19 cellular contexts compared by ENCODE assay signal in genomic region chr7:26898917-26899316, GRCh38.
"Had no signal": no experiment of that assay in that cellular context is flagged by ENCODE, and none has a peak within 500 bp of the region (broad histone marks: within the 10 kb centered on the region; RNA-seq: fewer than 3 reads in every experiment).

No MANE protein-coding gene starts in this region.

- H3K4me3 ChIP-seq: dorsolateral prefrontal cortex, right atrium auricular region, spleen had no signal

- H3K27ac Mint-ChIP-seq: activated CD8-positive, alpha-beta memory T cell treated with anti-CD3 and anti-CD28 coated beads, Interleukin-2, amount 10 ng/mL, durations not matched to agents 7 days and 5 days; activated naive CD8-positive, alpha-beta T cell; activated T-cell treated with anti-CD3 and anti-CD28 coated beads, Interleukin-2, amount 50 U/mL, for 24 hours; mesothelial cell of epicardium; naive B cell; stimulated activated memory B cell treated with anti-CD40 and anti-IgM and Interleukin-4, amounts not matched to agents 10 μg/mL and 1 μg/mL and 100 μg/mL, for 72 hours had no signal

- H3K4me1 Mint-ChIP-seq: activated CD8-positive, alpha-beta memory T cell treated with anti-CD3 and anti-CD28 coated beads, Interleukin-2, amount 10 ng/mL, durations not matched to agents 7 days and 5 days; naive B cell; stimulated activated memory B cell treated with anti-CD40 and anti-IgM and Interleukin-4, amounts not matched to agents 10 μg/mL and 1 μg/mL and 100 μg/mL, for 72 hours had no signal

- DNase-seq: activated CD4-positive, alpha-beta T cell treated with anti-CD3 and anti-CD28 coated beads, Interleukin-2, amount 50 U/mL, for 4 hours; activated CD8-positive, alpha-beta memory T cell treated with anti-CD3 and anti-CD28 coated beads, Interleukin-2, amount 10 ng/mL, durations not matched to agents 7 days and 5 days; activated effector memory CD4-positive, alpha-beta T cell treated with anti-CD3 and anti-CD28 coated beads, Interleukin-2, amount 50 U/mL, for 16 hours; activated T-cell treated with anti-CD3 and anti-CD28 coated beads, Interleukin-2, amount 50 U/mL, for 24 hours; anterior cingulate cortex; dorsolateral prefrontal cortex; foreskin keratinocyte; head of caudate nucleus; naive B cell; spleen; stimulated activated CD4-positive, alpha-beta T cell treated with anti-CD3 and anti-CD28 coated beads, Interleukin-1b, Interleukin-23, amount 100 ng/mL, for 48 hours; substantia nigra; trophoblast cell had no signal

- H3K9me3 ChIP-seq: right atrium auricular region, spleen had no signal

- ATAC-seq: activated CD4-positive, CD25-positive, alpha-beta regulatory T cell treated with anti-CD3 and anti-CD28 coated beads, Interleukin-2, amount 50 U/mL, for 24 hours; activated CD8-positive, alpha-beta memory T cell treated with anti-CD3 and anti-CD28 coated beads, Interleukin-2, amount 10 ng/mL, durations not matched to agents 7 days and 5 days; esophagus mucosa; foreskin keratinocyte; stimulated activated memory B cell treated with anti-CD40 and anti-IgM and Interleukin-4, amounts not matched to agents 10 μg/mL and 1 μg/mL and 100 μg/mL, for 72 hours had no signal

- H3K27ac ChIP-seq: dorsolateral prefrontal cortex, foreskin keratinocyte, right atrium auricular region, spleen had no signal

- H3K27me3 ChIP-seq: foreskin keratinocyte, right atrium auricular region had no signal

- H3K36me3 Mint-ChIP-seq: activated CD8-positive, alpha-beta memory T cell treated with anti-CD3 and anti-CD28 coated beads, Interleukin-2, amount 10 ng/mL, durations not matched to agents 7 days and 5 days; mesothelial cell of epicardium; naive B cell; stimulated activated memory B cell treated with anti-CD40 and anti-IgM and Interleukin-4, amounts not matched to agents 10 μg/mL and 1 μg/mL and 100 μg/mL, for 72 hours had no signal

- H3K36me3 ChIP-seq: right atrium auricular region, spleen had no signal

- H3K4me3 Mint-ChIP-seq: activated CD8-positive, alpha-beta memory T cell treated with anti-CD3 and anti-CD28 coated beads, Interleukin-2, amount 10 ng/mL, durations not matched to agents 7 days and 5 days; activated naive CD8-positive, alpha-beta T cell; activated T-cell treated with anti-CD3 and anti-CD28 coated beads, Interleukin-2, amount 50 U/mL, for 24 hours; mesothelial cell of epicardium; naive B cell; stimulated activated memory B cell treated with anti-CD40 and anti-IgM and Interleukin-4, amounts not matched to agents 10 μg/mL and 1 μg/mL and 100 μg/mL, for 72 hours had no signal

- H3K4me1 ChIP-seq: foreskin keratinocyte, right atrium auricular region, spleen had no signal

- H3K9me3 Mint-ChIP-seq: activated T-cell treated with anti-CD3 and anti-CD28 coated beads, Interleukin-2, amount 50 U/mL, for 24 hours; mesothelial cell of epicardium; naive B cell; stimulated activated memory B cell treated with anti-CD40 and anti-IgM and Interleukin-4, amounts not matched to agents 10 μg/mL and 1 μg/mL and 100 μg/mL, for 72 hours had no signal
